In genomic region chr20:52783769-52784168, GRCh38 we compare ENCODE assay signal across 9 cellular contexts.
A peak's percentile ranks its signal among the peaks of the same experiment; 100 is the strongest.
DNase-seq lines count a peak whose midpoint lies in the region; ATAC-seq, FAIRE-seq and TF ChIP-seq lines count a peak whose summit lies in the region.
"Had no signal": no experiment of that assay in that cellular context is flagged by ENCODE, and none has a peak within 500 bp of the region (broad histone marks: within the 10 kb centered on the region; RNA-seq: fewer than 3 reads in every experiment).

No MANE protein-coding gene starts in this region.

- H3K36me3 Mint-ChIP-seq in WTC11: no peaks in the 10 kb centered on the region

- peak; percentile 20 for TF ChIP-seq CTCF in AG04450 (IDR thresholded peaks at IDR 0.05; ENCODE audit: low read depth, low read length)
- TF ChIP-seq CTCF in GM13977 (IDR thresholded peaks at IDR 0.05; ENCODE audit: extremely low read depth, insufficient read depth, missing control alignments): peak; percentile 22
- TF ChIP-seq CTCF in WTC11 (IDR thresholded peaks at IDR 0.05): peak; percentile 44; the same call in 1 of the 2 replicates
- TF ChIP-seq CTCF in kidney epithelial cell (IDR thresholded peaks at IDR 0.05; ENCODE audit: insufficient read depth, low read length, poor library complexity, severe bottlenecking): peak; percentile 33

- FAIRE-seq in GM12891 (lab: Jason Lieb, UNC): no peak

- no peak overlapping the region for H3K4me3 Mint-ChIP-seq in WTC11

- TF ChIP-seq POLR2A in GM18505 (IDR thresholded peaks at IDR 0.05; ENCODE audit: borderline replicate concordance, extremely low read depth, insufficient read depth, insufficient read length): no peak
- TF ChIP-seq POLR2A in GM12891 (IDR thresholded peaks at IDR 0.05; ENCODE audit: low read depth, low read length): no peak

- peaks cover 7% of the 10 kb centered on the region; the same call in 1 of the 2 replicates for H3K4me1 Mint-ChIP-seq in WTC11

- H3K27me3 Mint-ChIP-seq in WTC11 (ENCODE audit: low read depth): no peaks in the 10 kb centered on the region

- H3K27ac ChIP-seq in AG04450 (ENCODE audit: low read depth, low read length): no peak overlapping the region

- no peak overlapping the region for H3K27ac Mint-ChIP-seq in WTC11

- ATAC-seq in WTC11: peak; percentile 75
- no peak for ATAC-seq in GM18505 (IDR thresholded peaks at IDR 0.05; ENCODE audit: unreplicated experiment)
- no peak for ATAC-seq in GM21367 (IDR thresholded peaks at IDR 0.05; ENCODE audit: unreplicated experiment)
- ATAC-seq in GM21360 (IDR thresholded peaks at IDR 0.05; ENCODE audit: unreplicated experiment): no peak

- CTCF ChIA-PET in AG04450 (lab: Charles Lee): no interaction called here
- CTCF ChIA-PET in WTC11 (lab: Charles Lee): no interaction called here

- no peak overlapping the region for H3K4me3 ChIP-seq in AG04450 (ENCODE audit: low read depth, low read length)
- no peak overlapping the region for H3K4me3 ChIP-seq in kidney epithelial cell (ENCODE audit: low read depth, low read length)

- H3K27me3 ChIP-seq in AG04450 (ENCODE audit: control insufficient read depth, insufficient read depth, low read length) (no peaks in the 10 kb centered on the region), kidney epithelial cell (ENCODE audit: control insufficient read depth, insufficient read depth, low read length) (no peaks in the 10 kb centered on the region)

- H3K9me3 Mint-ChIP-seq in WTC11: no peaks in the 10 kb centered on the region

- POLR2A ChIA-PET in AG04450 (lab: Yijun Ruan, JAX): no interaction called here
- POLR2A ChIA-PET in WTC11 (lab: Charles Lee): no interaction called here

- no peaks in the 10 kb centered on the region for H3K9me3 ChIP-seq in AG04450 (ENCODE audit: control insufficient read depth, insufficient read depth, low read length)

- in situ Hi-C loops in GM13977 (cut with MboI; ENCODE audit: low pct_unique_long_range_greater_than_20kb, low sequenced_read_pairs, unreplicated experiment): no loop called here

- DNase-seq in AG04450 (ENCODE audit: low read depth, low spot score) (no peak), GM13977 (ENCODE audit: low spot score) (no peak), WTC11 (ENCODE audit: low spot score) (peak; percentile 62), kidney epithelial cell (ENCODE audit: low read depth) (no peak), GM12891 (ENCODE audit: insufficient read length, low spot score) (no peak)
- DNase-seq: NCI-H345 had no signal

- H3K36me3 ChIP-seq in kidney epithelial cell (ENCODE audit: control insufficient read depth, insufficient read depth, low read length): no peaks in the 10 kb centered on the region

TF ChIP-seq in WTC11, 78 proteins besides CTCF, POLR2A, EP300 and RAD21:
- TF ChIP-seq ZNF263 (CRISPR knock-in tag; IDR thresholded peaks at IDR 0.05; ENCODE audit: low read depth): no peak
- TF ChIP-seq FOXJ3 (CRISPR knock-in tag; IDR thresholded peaks at IDR 0.05; ENCODE audit: borderline replicate concordance): no peak
- no peak for TF ChIP-seq HMGA2 (CRISPR knock-in tag; IDR thresholded peaks at IDR 0.05)
- TF ChIP-seq ELF4 (CRISPR knock-in tag; IDR thresholded peaks at IDR 0.05; ENCODE audit: low read depth): no peak

TF ChIP-seq in GM12891, 5 proteins besides CTCF, POLR2A, EP300 and RAD21:
- TF ChIP-seq TAF1 (IDR thresholded peaks at IDR 0.05; ENCODE audit: low read depth, low read length): no peak
- TF ChIP-seq SPI1 (IDR thresholded peaks at IDR 0.05; ENCODE audit: low read depth, low read length): no peak
- TF ChIP-seq POLR2AphosphoS5 (IDR thresholded peaks at IDR 0.05; ENCODE audit: low read depth, low read length): no peak
- TF ChIP-seq PAX5 (IDR thresholded peaks at IDR 0.05; ENCODE audit: insufficient read depth, low read length, severe bottlenecking): no peak
- TF ChIP-seq POU2F2 (IDR thresholded peaks at IDR 0.05; ENCODE audit: low read depth, low read length): no peak
